Comparison of ENCODE assay signal across 13 cellular contexts in the genomic region with DNA sequence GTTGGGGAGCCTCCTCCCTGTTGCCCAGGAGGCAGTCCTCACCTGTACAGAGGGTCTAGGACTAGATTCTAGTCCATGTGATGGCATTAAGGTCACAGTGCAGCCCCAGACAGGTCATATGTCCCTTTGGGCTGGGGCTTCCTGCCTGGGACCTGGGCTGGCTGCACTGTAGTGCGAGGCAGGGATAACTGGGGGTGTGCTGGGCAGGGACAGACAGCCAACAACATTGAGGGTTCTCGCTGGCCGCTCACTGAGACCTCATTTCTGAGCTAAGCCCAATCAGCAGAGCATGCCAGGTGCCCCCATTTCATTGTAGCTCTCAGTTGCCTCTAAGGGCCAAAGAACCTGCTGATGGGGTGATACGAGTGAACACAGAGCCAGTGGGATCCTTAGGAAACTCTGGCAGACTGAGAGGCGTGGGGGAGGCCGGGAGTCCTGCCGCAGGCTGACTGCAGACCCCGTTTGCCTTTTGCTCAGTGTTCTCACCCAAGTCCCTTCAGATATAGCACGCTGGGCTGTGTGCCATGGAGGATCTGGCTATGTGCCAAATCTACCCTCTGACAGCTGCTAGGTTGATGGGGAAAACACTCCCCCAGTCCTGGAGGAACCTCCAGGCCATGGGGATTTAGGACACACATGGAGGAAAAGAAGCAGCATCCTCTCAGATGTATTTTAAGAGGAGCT. TPM values are rescaled to one million over a fixed set of nuclear protein-coding genes. Genes with fewer than 3 reads are reported as not detected.
DNase-seq lines count a peak whose midpoint lies in the region; ATAC-seq and TF ChIP-seq lines count a peak whose summit lies in the region.
"Had no signal": no experiment of that assay in that cellular context is flagged by ENCODE, and none has a peak within 500 bp of the region (broad histone marks: within the 10 kb centered on the region; RNA-seq: fewer than 3 reads in every experiment).

No MANE protein-coding gene starts in this region.

- H2BK5ac ChIP-seq in neuronal stem cell (ENCODE audit: low read length): peak overlapping the region; percentile 22

- no peak overlapping the region for H2BK12ac ChIP-seq in neuronal stem cell (ENCODE audit: low read length)

- no peak overlapping the region for H3K18ac ChIP-seq in neuronal stem cell (ENCODE audit: low read length)

- H3K9ac ChIP-seq in neuronal stem cell (ENCODE audit: low read depth, low read length, poor library complexity): no peak overlapping the region

- H2AFZ ChIP-seq in neuronal stem cell (ENCODE audit: low read length): no peak overlapping the region

- peak overlapping the region; percentile 43 for H4K8ac ChIP-seq in neuronal stem cell (ENCODE audit: low read depth, low read length)

- H3K23ac ChIP-seq in neuronal stem cell (ENCODE audit: low read depth, low read length, poor library complexity): no peak overlapping the region

- H2BK15ac ChIP-seq in neuronal stem cell (ENCODE audit: low read length): no peak overlapping the region

- H3K4me2 ChIP-seq in neuronal stem cell (ENCODE audit: insufficient read depth, low read length, poor library complexity, severe bottlenecking): no peak overlapping the region

- H2BK120ac ChIP-seq in neuronal stem cell (ENCODE audit: low read depth, low read length): no peak overlapping the region

- no peak overlapping the region for H2AK5ac ChIP-seq in neuronal stem cell (ENCODE audit: low read depth, low read length)

- WGBS in neuronal stem cell (ENCODE audit: extremely low coverage in 2 of 2, insufficient read length in 2 of 2, insufficient replicate concordance in 1 of 2), 2 donors: no CpG with 5 or more reads among the region's 9 CpGs

- H3K79me1 ChIP-seq in neuronal stem cell (ENCODE audit: low read depth, low read length): no peaks in the 10 kb centered on the region

- no peaks in the 10 kb centered on the region for H3K27me3 ChIP-seq in neuronal stem cell (ENCODE audit: control insufficient read depth in 3 of 3, insufficient read depth in 3 of 3, low read depth in 1 of 3, low read length in 3 of 3)
- H3K27me3 ChIP-seq: thyroid gland had no signal

- peaks cover 0 to 2% of the 10 kb centered on the region in 2 donors for H3K4me1 ChIP-seq in neuronal stem cell (ENCODE audit: control insufficient read depth in 2 of 2, insufficient read depth in 1 of 2, low read depth in 1 of 2, low read length in 2 of 2)

- H4K91ac ChIP-seq in neuronal stem cell (ENCODE audit: low read depth, low read length, poor library complexity): peak overlapping the region; percentile 14

- no peak overlapping the region for H3K27ac ChIP-seq in neuronal stem cell (replicated peaks; ENCODE audit: low read length)

- H3K36me3 ChIP-seq in neuronal stem cell (replicated peaks in 1 of 2; ENCODE audit: control insufficient read depth in 2 of 2, insufficient read depth in 2 of 2, low read length in 2 of 2): no peaks in the 10 kb centered on the region
- H3K36me3 ChIP-seq: thyroid gland had no signal

- no peak for ATAC-seq in HG03045 (IDR thresholded peaks at IDR 0.05; ENCODE audit: unreplicated experiment)
- no peak for ATAC-seq in GM21576 (IDR thresholded peaks at IDR 0.05; ENCODE audit: unreplicated experiment)
- ATAC-seq: activated T-cell treated with anti-CD3 and anti-CD28 coated beads, Interleukin-2, amount 50 U/mL, for 72 hours; left lobe of liver had no signal

- no peak overlapping the region for H3K4ac ChIP-seq in neuronal stem cell (ENCODE audit: low read length)

- no peak for TF ChIP-seq POLR2A in erythroblast (IDR thresholded peaks at IDR 0.05; ENCODE audit: low read length)

- H3K4me3 ChIP-seq in neuronal stem cell (ENCODE audit: low read length in 2 of 2): no peak overlapping the region
- H3K4me3 ChIP-seq: thyroid gland had no signal

- DNase-seq in NAMALWA (ENCODE audit: low spot score) (peak; percentile 11), NCI-H524 (lab: John Stamatoyannopoulos, UW) (peak; percentile 76 to 90), erythroblast (lab: John Stamatoyannopoulos, UW) (peak; percentile 34 to 60), neuronal stem cell (ENCODE audit: low spot score) (no peak), SW 1271 (lab: John Stamatoyannopoulos, UW) (no peak)
- DNase-seq in activated T-cell treated with anti-CD3 and anti-CD28 coated beads, Interleukin-2, amount 50 U/mL, for 48 hours: no peak
- DNase-seq: activated CD4-positive, alpha-beta T cell treated with anti-CD3 and anti-CD28 coated beads for 1 hour; activated T-cell treated with anti-CD3 and anti-CD28 coated beads, Interleukin-2, amount 50 U/mL, for 72 hours; effector CD8-positive, alpha-beta T cell; thyroid gland had no signal

- H3K14ac ChIP-seq in neuronal stem cell (ENCODE audit: low read length): no peak overlapping the region

- peaks cover 0 to 3% of the 10 kb centered on the region in 2 donors for H3K9me3 ChIP-seq in neuronal stem cell (replicated peaks in 1 of 2; ENCODE audit: control insufficient read depth in 2 of 2, insufficient read depth in 1 of 2, low read depth in 1 of 2, low read length in 2 of 2)
- H3K9me3 ChIP-seq: thyroid gland had no signal

RNA-seq across cellular contexts. Expression of a gene that starts 51.9 kb away (rescaled TPM):
- polyA plus RNA-seq in neuronal stem cell (2013, experiment 1 of 2): 0.43 TPM
- 0.35 TPM for polyA plus RNA-seq in neuronal stem cell (2013, experiment 2 of 2)

Comparison
In these comparisons a context has a peak if more than half of its experiments do, and no peak if none do; other contexts are left out.
1. DNase-seq: peak in NAMALWA (single experiment), NCI-H524 (2 of 2) and erythroblast (2 of 2); none in neuronal stem cell (single experiment), activated T-cell treated with anti-CD3 and anti-CD28 coated beads, Interleukin-2, amount 50 U/mL, for 48 hours (0 of 2) and SW 1271 (0 of 2).